ENCODE assay signal across 8 cellular contexts in genomic region chr11:67053896-67054850, GRCh38. TPM values are rescaled to one million over a fixed set of nuclear protein-coding genes. Genes with fewer than 3 reads are reported as not detected.
A peak's percentile ranks its signal among the peaks of the same experiment; 100 is the strongest.
DNase-seq lines count a peak whose midpoint lies in the region; ATAC-seq and TF ChIP-seq lines count a peak whose summit lies in the region.

No MANE protein-coding gene starts in this region.

- intact Hi-C loops in CD8-positive, alpha-beta T cell (cut with DNase I, micrococcal nuclease) = loop anchor here in 1 of 2 experiments (10.0 kb wide), 1 partner anchor 99 kb away; the partner anchor contains the start of gene PC
- intact Hi-C loops in Panc1 (cut with micrococcal nuclease; ENCODE audit: unreplicated experiment) = no loop called here
- intact Hi-C loops in sigmoid colon (cut with DNase I) = no loop called here

- no peaks in the 10 kb centered on the region for H3K9me3 ChIP-seq in CD8-positive, alpha-beta T cell (ENCODE audit: low read length)
- no peaks in the 10 kb centered on the region for H3K9me3 ChIP-seq in H9 (ENCODE audit: control insufficient read depth, low read depth, low read length)
- H3K9me3 ChIP-seq in Panc1 (ENCODE audit: control insufficient read depth, insufficient read depth, low read depth, low read length) = no peaks in the 10 kb centered on the region
- H3K9me3 ChIP-seq in right atrium auricular region = no peaks in the 10 kb centered on the region
- H3K9me3 ChIP-seq in sigmoid colon = no peaks in the 10 kb centered on the region

- H3K36me3 ChIP-seq in CD8-positive, alpha-beta T cell (ENCODE audit: insufficient read depth, low read length) = no peaks in the 10 kb centered on the region
- H3K36me3 ChIP-seq in Panc1 (ENCODE audit: control insufficient read depth, insufficient read depth, low read length) (no peaks in the 10 kb centered on the region), right atrium auricular region (no peaks in the 10 kb centered on the region), sigmoid colon (no peaks in the 10 kb centered on the region)

- no peak overlapping the region for H2BK120ac ChIP-seq in H9 (ENCODE audit: low read depth, low read length, poor library complexity, severe bottlenecking)

- no peak overlapping the region for H3K4me2 ChIP-seq in H9 (ENCODE audit: insufficient read depth, insufficient read length, low read length)

- H4K5ac ChIP-seq in H9 (ENCODE audit: insufficient read length, low read depth, low read length) = no peak overlapping the region

- H3T11ph ChIP-seq in H9 (ENCODE audit: low read length) = no peak overlapping the region

- H2BK5ac ChIP-seq in H9 (ENCODE audit: insufficient read length, low read length) = no peak overlapping the region

- H4K8ac ChIP-seq in H9 (replicated peaks; ENCODE audit: insufficient read length, low read depth, low read length) = no peak overlapping the region

- no peak overlapping the region for H3K4me3 Mint-ChIP-seq in CD8-positive, alpha-beta T cell
- peak overlapping the region in 1 of 2 experiments; percentile 1; a peak in 2 of 5 replicates for H3K4me3 Mint-ChIP-seq in H9

- no peaks in the 10 kb centered on the region for H3K79me2 ChIP-seq in H9 (ENCODE audit: insufficient read depth, low read length)

- peaks cover 10% of the 10 kb centered on the region for H3K4me1 ChIP-seq in CD8-positive, alpha-beta T cell (ENCODE audit: insufficient read depth, low read length)
- H3K4me1 ChIP-seq in H9 (ENCODE audit: insufficient read depth, low read length) (no peaks in the 10 kb centered on the region; the same call in 1 of the 2 replicates), Panc1 (ENCODE audit: control insufficient read depth, insufficient read depth, low read length) (peaks cover 35% of the 10 kb centered on the region), right atrium auricular region (peaks cover 0 to 39% of the 10 kb centered on the region in 2 donors), sigmoid colon (peaks cover 0 to 24% (median 19%) of the 10 kb centered on the region in 4 donors)

- peaks cover 4% of the 10 kb centered on the region for H3K23me2 ChIP-seq in H9 (ENCODE audit: insufficient read length, low read depth, low read length, poor library complexity, severe bottlenecking)

- no peak overlapping the region for H3K23ac ChIP-seq in H9 (ENCODE audit: insufficient read length, low read depth, low read length)

- H3K9me3 Mint-ChIP-seq in CD8-positive, alpha-beta T cell = no peaks in the 10 kb centered on the region
- no peaks in the 10 kb centered on the region for H3K9me3 Mint-ChIP-seq in H9

- H3K4me1 Mint-ChIP-seq in CD8-positive, alpha-beta T cell (ENCODE audit: low read depth) = peaks cover 13% of the 10 kb centered on the region
- peaks cover 20 to 43% of the 10 kb centered on the region in 2 experiments for H3K4me1 Mint-ChIP-seq in H9

- in situ Hi-C loops in Panc1 (cut with HindIII; ENCODE audit: low pct_unique_long_range_greater_than_20kb, low sequenced_read_pairs) = no loop called here

- H3K79me1 ChIP-seq in H9 (ENCODE audit: insufficient read depth, low read depth, low read length, poor library complexity, severe bottlenecking) = no peaks in the 10 kb centered on the region

- H2AFZ ChIP-seq in H9 (ENCODE audit: low read length) = no peak overlapping the region

- POLR2A ChIA-PET in CD8-positive, alpha-beta T cell (lab: Charles Lee) = no interaction called here
- POLR2A ChIA-PET in Panc1 (lab: Charles Lee) = interaction anchor here (0.6 kb wide), 1 partner anchor 39 kb away, joined by 3 read pairs; no protein-coding TSS in a partner anchor

- no peak overlapping the region for H3K4ac ChIP-seq in H9 (ENCODE audit: low read depth, low read length)

- H2BK15ac ChIP-seq in H9 (ENCODE audit: low read depth, low read length) = no peak overlapping the region

- TF ChIP-seq CTCF in CD8-positive, alpha-beta T cell (IDR thresholded peaks at IDR 0.05) = peak; percentile 27
- TF ChIP-seq CTCF in H9 (conservative IDR thresholded peaks at IDR 0.05) (peak; percentile 84), Panc1 (IDR thresholded peaks at IDR 0.05) (peak; percentile 98), right atrium auricular region (IDR thresholded peaks at IDR 0.05) (peak in 1 of 2 donors; percentile 83), sigmoid colon (IDR thresholded peaks at IDR 0.05) (peak in 3 of 4 experiments; percentile 44 to 53 (median 48))

- H3K4me3 ChIP-seq in CD8-positive, alpha-beta T cell (ENCODE audit: low read depth, low read length) = no peak overlapping the region
- H3K4me3 ChIP-seq in Panc1 (ENCODE audit: low read depth in 2 of 2, low read length in 2 of 2) (no peak overlapping the region), right atrium auricular region (no peak overlapping the region), sigmoid colon (no peak overlapping the region)

- no peak overlapping the region for H3K56ac ChIP-seq in H9 (ENCODE audit: insufficient read length, low read depth, low read length)

- no peak overlapping the region for H3K18ac ChIP-seq in H9 (ENCODE audit: insufficient read length, low read depth, low read length)

- H3K27ac ChIP-seq in CD8-positive, alpha-beta T cell (ENCODE audit: low read depth, low read length) = no peak overlapping the region
- no peak overlapping the region for H3K27ac ChIP-seq in H9 (ENCODE audit: insufficient read length, low read depth, low read length)
- H3K27ac ChIP-seq in Panc1 (ENCODE audit: low read length) = peak overlapping the region; percentile 20
- H3K27ac ChIP-seq in right atrium auricular region = peak overlapping the region; percentile 77 to 87
- no peak overlapping the region for H3K27ac ChIP-seq in sigmoid colon

- DNase-seq in CD8-positive, alpha-beta T cell = peak in 3 of 7 experiments; percentile 28 to 38 (median 33)
- peak; percentile 74 for DNase-seq in H9
- no peak for DNase-seq in Panc1 (ENCODE audit: low read depth, low spot score)
- DNase-seq in amniotic epithelial cell (ENCODE audit: low read depth) = peak; percentile 88
- DNase-seq in right atrium auricular region (ENCODE audit: low spot score) = no peak
- DNase-seq in sigmoid colon = no peak

- TF ChIP-seq EP300 in sigmoid colon (IDR thresholded peaks at IDR 0.05) = no peak

- peak; percentile 74 for ATAC-seq in CD8-positive, alpha-beta T cell
- ATAC-seq in Panc1 (peak; percentile 74), HG02759 (IDR thresholded peaks at IDR 0.05; ENCODE audit: unreplicated experiment) (no peak), HG03159 (IDR thresholded peaks at IDR 0.05; ENCODE audit: unreplicated experiment) (no peak)

- TF ChIP-seq POLR2A in sigmoid colon (IDR thresholded peaks at IDR 0.05) = no peak

- peaks cover 3% of the 10 kb centered on the region for H4K20me1 ChIP-seq in H9 (ENCODE audit: control insufficient read depth, insufficient read depth, insufficient read length)

- no TSS peak for BruUV-seq in Panc1 (replicated peaks; lab: Mats Ljungman, UMichigan)

- H2BK12ac ChIP-seq in H9 (ENCODE audit: insufficient read length, low read depth, low read length) = no peak overlapping the region

- H3K27me3 Mint-ChIP-seq in CD8-positive, alpha-beta T cell (ENCODE audit: low read depth) = peaks cover 15% of the 10 kb centered on the region
- H3K27me3 Mint-ChIP-seq in H9 (ENCODE audit: low read depth) = no peaks in the 10 kb centered on the region; the same call in none of the 2 replicates

- no peak overlapping the region for H2BK20ac ChIP-seq in H9 (ENCODE audit: low read depth, low read length, poor library complexity, severe bottlenecking)

- H3K27ac Mint-ChIP-seq in CD8-positive, alpha-beta T cell = no peak overlapping the region
- H3K27ac Mint-ChIP-seq in H9 = 0 out of 7 replicates have a peak overlapping the region, but pooled peaks of 2 of the 3 experiments have one; percentile 12 to 44

- H4K91ac ChIP-seq in H9 (ENCODE audit: insufficient read length, low read depth, low read length) = no peak overlapping the region

- H2AK5ac ChIP-seq in H9 (ENCODE audit: insufficient read length, low read length) = no peak overlapping the region

- no peaks in the 10 kb centered on the region for H3K27me3 ChIP-seq in CD8-positive, alpha-beta T cell (ENCODE audit: insufficient read depth, low read length)
- no peaks in the 10 kb centered on the region for H3K27me3 ChIP-seq in H9 (ENCODE audit: insufficient read depth, low read length)
- no peaks in the 10 kb centered on the region for H3K27me3 ChIP-seq in Panc1 (ENCODE audit: control insufficient read depth, insufficient read depth, low read length)
- no peaks in the 10 kb centered on the region for H3K27me3 ChIP-seq in right atrium auricular region
- no peaks in the 10 kb centered on the region for H3K27me3 ChIP-seq in sigmoid colon

- H3K36me3 Mint-ChIP-seq in CD8-positive, alpha-beta T cell = no peaks in the 10 kb centered on the region
- no peaks in the 10 kb centered on the region for H3K36me3 Mint-ChIP-seq in H9 (ENCODE audit: insufficient read depth in 1 of 3, low read depth in 3 of 3)

- H3K14ac ChIP-seq in H9 (ENCODE audit: insufficient read depth, low read length) = no peak overlapping the region

- CTCF ChIA-PET in CD8-positive, alpha-beta T cell (lab: Charles Lee) = interaction anchor here (0.5 to 5.1 kb wide), 8 partner anchors 12 to 1725 kb away, joined by 3 to 31 read pairs (median 4); no protein-coding TSS in a partner anchor
- CTCF ChIA-PET in Panc1 (lab: Charles Lee) = interaction anchor here (0.5 to 1.0 kb wide), 13 partner anchors 8 to 576 kb away, joined by 3 to 8 read pairs (median 3); no protein-coding TSS in a partner anchor

- no peak overlapping the region for H3K9ac ChIP-seq in H9 (ENCODE audit: extremely low read depth, insufficient read length, low read length)

- WGBS in H9 (ENCODE audit: extremely low coverage, insufficient read length, low lambda C conversion rate) = no CpG with 5 or more reads among the region's 16 CpGs
- 28 to 55% methylated on average over 16 of the region's 16 CpGs for WGBS in sigmoid colon, 2 donors

RNA-seq across cellular contexts. Expression of gene RHOD, which starts 2.5 kb away (rescaled TPM):
- total RNA-seq in CD8-positive, alpha-beta T cell = under 1 TPM in 1 of 2 experiments, not detected in 1; 0.62 TPM
- 14.8 and 15.7 TPM in 2 replicates for total RNA-seq in H9 (2021)
- total RNA-seq in Panc1 (2021; ENCODE audit: unreplicated experiment) = 33.5 TPM
- polyA plus RNA-seq in Panc1 (2012; ENCODE audit: insufficient read length) = 65.9 TPM
- 10 to 100 TPM; 39.1 to 68.5 TPM for total RNA-seq in right atrium auricular region
- 10 to 100 TPM; 14.1 to 24.2 (median 16.2) TPM for total RNA-seq in sigmoid colon
- 10 to 100 TPM; 11.2 to 16.2 (median 11.4) TPM for polyA plus RNA-seq in sigmoid colon

RNA-seq across cellular contexts. Expression of gene SYT12, which starts 31.2 kb away (rescaled TPM):
- not detected for total RNA-seq in CD8-positive, alpha-beta T cell
- total RNA-seq in H9 (2021) (1.9 and 2.1 TPM in 2 replicates), Panc1 (2021; ENCODE audit: unreplicated experiment) (0.62 TPM), right atrium auricular region (under 1 TPM; 0.44 to 0.59 TPM), sigmoid colon (not detected)
- polyA plus RNA-seq in Panc1 (2012; ENCODE audit: insufficient read length) = 0.64 TPM
- 1 to 10 TPM in 1 of 3 donors, under 1 TPM in 2; under 0.01 to 1.1 (median 0.92) TPM for polyA plus RNA-seq in sigmoid colon

Comparison
In these comparisons a context has a peak if more than half of its experiments do, and no peak if none do; other contexts are left out.
1. ATAC-seq: peak in CD8-positive, alpha-beta T cell (single experiment) and Panc1 (single experiment); none in HG02759 (single experiment) and HG03159 (single experiment).
2. DNase-seq: peak in H9 (single experiment) and amniotic epithelial cell (single experiment); none in Panc1 (single experiment), right atrium auricular region (single experiment) and sigmoid colon (single experiment).
3. H3K27ac ChIP-seq: peak in Panc1 (single experiment) and right atrium auricular region (2 of 2); none in CD8-positive, alpha-beta T cell (single experiment), H9 (single experiment) and sigmoid colon (0 of 4).